1 cellular context compared by ENCODE assay signal in genomic region chr22:25395915-25396314, GRCh38.
TF ChIP-seq lines count a peak whose summit lies in the region.

No MANE protein-coding gene starts in this region.

TF ChIP-seq in HepG2, 621 proteins besides CTCF, POLR2A, EP300 and RAD21 (continued from another document and continues in another):
- TF ChIP-seq, protein P1, sequence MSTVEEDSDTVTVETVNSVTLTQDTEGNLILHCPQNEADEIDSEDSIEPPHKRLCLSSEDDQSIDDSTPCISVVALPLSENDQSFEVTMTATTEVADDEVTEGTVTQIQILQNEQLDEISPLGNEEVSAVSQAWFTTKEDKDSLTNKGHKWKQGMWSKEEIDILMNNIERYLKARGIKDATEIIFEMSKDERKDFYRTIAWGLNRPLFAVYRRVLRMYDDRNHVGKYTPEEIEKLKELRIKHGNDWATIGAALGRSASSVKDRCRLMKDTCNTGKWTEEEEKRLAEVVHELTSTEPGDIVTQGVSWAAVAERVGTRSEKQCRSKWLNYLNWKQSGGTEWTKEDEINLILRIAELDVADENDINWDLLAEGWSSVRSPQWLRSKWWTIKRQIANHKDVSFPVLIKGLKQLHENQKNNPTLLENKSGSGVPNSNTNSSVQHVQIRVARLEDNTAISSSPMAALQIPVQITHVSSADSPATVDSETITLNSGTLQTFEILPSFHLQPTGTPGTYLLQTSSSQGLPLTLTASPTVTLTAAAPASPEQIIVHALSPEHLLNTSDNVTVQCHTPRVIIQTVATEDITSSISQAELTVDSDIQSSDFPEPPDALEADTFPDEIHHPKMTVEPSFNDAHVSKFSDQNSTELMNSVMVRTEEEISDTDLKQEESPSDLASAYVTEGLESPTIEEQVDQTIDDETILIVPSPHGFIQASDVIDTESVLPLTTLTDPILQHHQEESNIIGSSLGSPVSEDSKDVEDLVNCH (CRISPR knock-in tag; IDR thresholded peaks at IDR 0.05): no peak
- TF ChIP-seq REL (CRISPR knock-in tag; conservative IDR thresholded peaks at IDR 0.05) (no peak), MLLT10 (CRISPR knock-in tag; IDR thresholded peaks at IDR 0.05) (no peak), ZNF430 (CRISPR knock-in tag; IDR thresholded peaks at IDR 0.05) (no peak), ZSCAN12 (CRISPR knock-in tag; IDR thresholded peaks at IDR 0.05) (no peak), RCOR2 (CRISPR knock-in tag; IDR thresholded peaks at IDR 0.05) (no peak), RXRA (CRISPR knock-in tag; IDR thresholded peaks at IDR 0.05) (peak; percentile 74; the same call in 1 of the 2 replicates), ZNF678 (CRISPR knock-in tag; IDR thresholded peaks at IDR 0.05) (no peak), HIC2 (CRISPR knock-in tag; IDR thresholded peaks at IDR 0.05; ENCODE audit: low read depth) (peak; percentile 88), NCOA2 (CRISPR knock-in tag; IDR thresholded peaks at IDR 0.05) (peak; percentile 65; the same call in 1 of the 2 replicates), NCOA5 (CRISPR knock-in tag; IDR thresholded peaks at IDR 0.05) (no peak), ZBTB1 (CRISPR knock-in tag; IDR thresholded peaks at IDR 0.05; ENCODE audit: borderline replicate concordance) (no peak), ATF3 (CRISPR knock-in tag; IDR thresholded peaks at IDR 0.05) (no peak), NR2F6 (IDR thresholded peaks at IDR 0.05) (peak; percentile 75), NR2F6 (CRISPR knock-in tag; IDR thresholded peaks at IDR 0.05) (peak; percentile 86), HIVEP1 (CRISPR knock-in tag; IDR thresholded peaks at IDR 0.05) (no peak), PITX1 (CRISPR knock-in tag; IDR thresholded peaks at IDR 0.05) (peak; percentile 27; the same call in 1 of the 2 replicates), ZSCAN29 (CRISPR knock-in tag; conservative IDR thresholded peaks at IDR 0.05) (no peak), ZNF644 (CRISPR knock-in tag; IDR thresholded peaks at IDR 0.05; ENCODE audit: low read depth) (no peak), NFIB (CRISPR knock-in tag; IDR thresholded peaks at IDR 0.05; ENCODE audit: borderline replicate concordance) (no peak), SOX13 (IDR thresholded peaks at IDR 0.05) (no peak), SOX13 (CRISPR knock-in tag; conservative IDR thresholded peaks at IDR 0.05 in 1 of 2, IDR thresholded peaks at IDR 0.05 in 1 of 2) (peak in 1 of 2 experiments; percentile 76; a peak in 2 of 4 replicates), CCAR2 (optimal IDR thresholded peaks at IDR 0.05; ENCODE audit: low read depth, low read length) (no peak), POGZ (CRISPR knock-in tag; IDR thresholded peaks at IDR 0.05) (no peak), ASH2L (IDR thresholded peaks at IDR 0.05; ENCODE audit: insufficient read length, low read depth, low read length) (peak; percentile 24), ELF4 (CRISPR knock-in tag; IDR thresholded peaks at IDR 0.05; ENCODE audit: borderline replicate concordance) (no peak), KDM1A (CRISPR knock-in tag; IDR thresholded peaks at IDR 0.05) (0 out of 2 replicates have a peak, but pooled peaks have one; percentile 76), FOXP1 (IDR thresholded peaks at IDR 0.05) (no peak), FOXP1 (CRISPR knock-in tag; IDR thresholded peaks at IDR 0.05) (peak; percentile 79; the same call in 1 of the 2 replicates), ZNF34 (CRISPR knock-in tag; IDR thresholded peaks at IDR 0.05; ENCODE audit: borderline replicate concordance) (no peak), CREM (IDR thresholded peaks at IDR 0.05) (peak; percentile 33; the same call in 1 of the 2 replicates), CREM (CRISPR knock-in tag; IDR thresholded peaks at IDR 0.05) (no peak), TBX2 (CRISPR knock-in tag; IDR thresholded peaks at IDR 0.05; ENCODE audit: borderline replicate concordance) (peak; percentile 97), FOSL2 (CRISPR knock-in tag; IDR thresholded peaks at IDR 0.05) (peak; percentile 52; the same call in 1 of the 2 replicates), TFAP4 (IDR thresholded peaks at IDR 0.05; ENCODE audit: borderline replicate concordance, low read depth) (peak; percentile 47; the same call in 1 of the 2 replicates), AHDC1 (CRISPR knock-in tag; IDR thresholded peaks at IDR 0.05; ENCODE audit: borderline replicate concordance) (peak; percentile 77; the same call in 1 of the 2 replicates), PRMT3 (CRISPR knock-in tag; IDR thresholded peaks at IDR 0.05; ENCODE audit: borderline replicate concordance, low read depth) (no peak), SIN3B (IDR thresholded peaks at IDR 0.05; ENCODE audit: low read length) (no peak), KMT2A (CRISPR knock-in tag; IDR thresholded peaks at IDR 0.05) (no peak), XBP1 (CRISPR knock-in tag; IDR thresholded peaks at IDR 0.05) (no peak), RXRB (CRISPR knock-in tag; IDR thresholded peaks at IDR 0.05; ENCODE audit: borderline replicate concordance) (peak; percentile 42; the same call in 1 of the 2 replicates), ONECUT2 (CRISPR knock-in tag; IDR thresholded peaks at IDR 0.05) (no peak), CEBPZ (IDR thresholded peaks at IDR 0.05; ENCODE audit: low read length) (no peak), CBFB (CRISPR knock-in tag; IDR thresholded peaks at IDR 0.05) (peak; percentile 85), HNF4A (CRISPR knock-in tag; IDR thresholded peaks at IDR 0.05) (peak; percentile 78), TEAD3 (CRISPR knock-in tag; optimal IDR thresholded peaks at IDR 0.05; ENCODE audit: borderline replicate concordance) (peak; percentile 70)
- TF ChIP-seq, protein P2, sequence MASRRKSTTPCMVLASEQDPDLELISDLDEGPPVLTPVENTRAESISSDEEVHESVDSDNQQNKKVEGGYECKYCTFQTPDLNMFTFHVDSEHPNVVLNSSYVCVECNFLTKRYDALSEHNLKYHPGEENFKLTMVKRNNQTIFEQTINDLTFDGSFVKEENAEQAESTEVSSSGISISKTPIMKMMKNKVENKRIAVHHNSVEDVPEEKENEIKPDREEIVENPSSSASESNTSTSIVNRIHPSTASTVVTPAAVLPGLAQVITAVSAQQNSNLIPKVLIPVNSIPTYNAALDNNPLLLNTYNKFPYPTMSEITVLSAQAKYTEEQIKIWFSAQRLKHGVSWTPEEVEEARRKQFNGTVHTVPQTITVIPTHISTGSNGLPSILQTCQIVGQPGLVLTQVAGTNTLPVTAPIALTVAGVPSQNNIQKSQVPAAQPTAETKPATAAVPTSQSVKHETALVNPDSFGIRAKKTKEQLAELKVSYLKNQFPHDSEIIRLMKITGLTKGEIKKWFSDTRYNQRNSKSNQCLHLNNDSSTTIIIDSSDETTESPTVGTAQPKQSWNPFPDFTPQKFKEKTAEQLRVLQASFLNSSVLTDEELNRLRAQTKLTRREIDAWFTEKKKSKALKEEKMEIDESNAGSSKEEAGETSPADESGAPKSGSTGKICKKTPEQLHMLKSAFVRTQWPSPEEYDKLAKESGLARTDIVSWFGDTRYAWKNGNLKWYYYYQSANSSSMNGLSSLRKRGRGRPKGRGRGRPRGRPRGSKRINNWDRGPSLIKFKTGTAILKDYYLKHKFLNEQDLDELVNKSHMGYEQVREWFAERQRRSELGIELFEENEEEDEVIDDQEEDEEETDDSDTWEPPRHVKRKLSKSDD (CRISPR knock-in tag; IDR thresholded peaks at IDR 0.05; ENCODE audit: low read depth): no peak
- TF ChIP-seq, protein P3, sequence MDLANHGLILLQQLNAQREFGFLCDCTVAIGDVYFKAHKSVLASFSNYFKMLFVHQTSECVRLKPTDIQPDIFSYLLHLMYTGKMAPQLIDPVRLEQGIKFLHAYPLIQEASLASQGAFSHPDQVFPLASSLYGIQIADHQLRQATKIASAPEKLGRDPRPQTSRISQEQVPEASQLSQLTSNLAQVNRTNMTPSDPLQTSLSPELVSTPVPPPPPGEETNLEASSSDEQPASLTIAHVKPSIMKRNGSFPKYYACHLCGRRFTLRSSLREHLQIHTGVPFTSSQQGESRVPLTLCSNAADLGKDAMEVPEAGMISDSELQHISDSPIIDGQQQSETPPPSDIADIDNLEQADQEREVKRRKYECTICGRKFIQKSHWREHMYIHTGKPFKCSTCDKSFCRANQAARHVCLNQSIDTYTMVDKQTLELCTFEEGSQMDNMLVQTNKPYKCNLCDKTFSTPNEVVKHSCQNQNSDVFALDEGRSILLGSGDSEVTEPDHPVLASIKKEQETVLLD (CRISPR knock-in tag; IDR thresholded peaks at IDR 0.05; ENCODE audit: low read depth): no peak
- TF ChIP-seq, protein P4, sequence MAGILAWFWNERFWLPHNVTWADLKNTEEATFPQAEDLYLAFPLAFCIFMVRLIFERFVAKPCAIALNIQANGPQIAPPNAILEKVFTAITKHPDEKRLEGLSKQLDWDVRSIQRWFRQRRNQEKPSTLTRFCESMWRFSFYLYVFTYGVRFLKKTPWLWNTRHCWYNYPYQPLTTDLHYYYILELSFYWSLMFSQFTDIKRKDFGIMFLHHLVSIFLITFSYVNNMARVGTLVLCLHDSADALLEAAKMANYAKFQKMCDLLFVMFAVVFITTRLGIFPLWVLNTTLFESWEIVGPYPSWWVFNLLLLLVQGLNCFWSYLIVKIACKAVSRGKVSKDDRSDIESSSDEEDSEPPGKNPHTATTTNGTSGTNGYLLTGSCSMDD (CRISPR knock-in tag; IDR thresholded peaks at IDR 0.05): no peak
